In genomic region chr20:62274332-62275262, GRCh38 we compare ENCODE assay signal across 15 cellular contexts. TPM values are rescaled to one million over a fixed set of nuclear protein-coding genes. Genes with fewer than 3 reads are reported as not detected.
A peak's percentile ranks its signal among the peaks of the same experiment; 100 is the strongest.
DNase-seq lines count a peak whose midpoint lies in the region; ATAC-seq, FAIRE-seq and TF ChIP-seq lines count a peak whose summit lies in the region.
"Had no signal": no experiment of that assay in that cellular context is flagged by ENCODE, and none has a peak within 500 bp of the region (broad histone marks: within the 10 kb centered on the region; RNA-seq: fewer than 3 reads in every experiment).

No MANE protein-coding gene starts in this region.

- H3K9me3 Mint-ChIP-seq in activated T-helper 17 cell treated with anti-CD3 and anti-CD28 coated beads, Interleukin-2, amount 50 U/mL, for 72 hours: no peaks in the 10 kb centered on the region
- H3K9me3 Mint-ChIP-seq in memory B cell: no peaks in the 10 kb centered on the region
- H3K9me3 Mint-ChIP-seq: endodermal cell had no signal

- no peak for FAIRE-seq in small intestine (lab: Jason Lieb, UNC)

- peaks cover 62% of the 10 kb centered on the region for H3K36me3 Mint-ChIP-seq in activated T-helper 17 cell treated with anti-CD3 and anti-CD28 coated beads, Interleukin-2, amount 50 U/mL, for 72 hours (ENCODE audit: low read depth)
- H3K36me3 Mint-ChIP-seq in memory B cell: peaks cover 27% of the 10 kb centered on the region

- no peak overlapping the region for H3K4me3 Mint-ChIP-seq in activated T-helper 17 cell treated with anti-CD3 and anti-CD28 coated beads, Interleukin-2, amount 50 U/mL, for 72 hours
- H3K4me3 Mint-ChIP-seq in memory B cell: peak overlapping the region; percentile 1
- H3K4me3 Mint-ChIP-seq: endodermal cell had no signal

- H3K4me1 Mint-ChIP-seq in activated T-helper 17 cell treated with anti-CD3 and anti-CD28 coated beads, Interleukin-2, amount 50 U/mL, for 72 hours: no peaks in the 10 kb centered on the region
- H3K4me1 Mint-ChIP-seq in memory B cell: peaks cover 19% of the 10 kb centered on the region
- H3K4me1 Mint-ChIP-seq: endodermal cell had no signal

- DNase-seq in right cardiac atrium (peak in 1 of 3 donors; percentile 68), left ventricle myocardium inferior (no peak), memory B cell (ENCODE audit: low spot score in 2 of 2) (no peak), testis (peak; percentile 86), breast epithelium (ENCODE audit: low spot score in 2 of 2) (no peak), small intestine (no peak), NCI-H2029 (lab: John Stamatoyannopoulos, UW) (no peak)
- DNase-seq: endodermal cell; left lung; NCI-H446; stimulated activated CD4-positive, alpha-beta T cell treated with anti-CD3 and anti-CD28 coated beads, Interleukin-2, amount 100 ng/mL, for 24 hours; stimulated activated naive CD4-positive, alpha-beta T cell treated with Interleukin-2 at 50 U/mL for 16 hours had no signal

- TF ChIP-seq CTCF in left ventricle myocardium inferior (IDR thresholded peaks at IDR 0.05; ENCODE audit: borderline replicate concordance) (no peak), testis (IDR thresholded peaks at IDR 0.05) (no peak), breast epithelium (IDR thresholded peaks at IDR 0.05) (no peak)

- peak overlapping the region; percentile 30 for H3K27ac Mint-ChIP-seq in activated T-helper 17 cell treated with anti-CD3 and anti-CD28 coated beads, Interleukin-2, amount 50 U/mL, for 72 hours
- peak overlapping the region; percentile 75 for H3K27ac Mint-ChIP-seq in memory B cell
- H3K27ac Mint-ChIP-seq: endodermal cell had no signal

- intact Hi-C loops in right cardiac atrium (cut with DNase I): no loop called here
- intact Hi-C loops in left ventricle myocardium inferior (cut with micrococcal nuclease): no loop called here
- intact Hi-C loops in testis (cut with DNase I; ENCODE audit: low total_unique reads): no loop called here
- intact Hi-C loops in breast epithelium (cut with DNase I; ENCODE audit: low total_unique reads): no loop called here

- H3K4me1 ChIP-seq in right cardiac atrium (ENCODE audit: control insufficient read depth, insufficient read depth, low read length) (no peaks in the 10 kb centered on the region), left ventricle myocardium inferior (peaks cover 26% of the 10 kb centered on the region), testis (peaks cover 27% of the 10 kb centered on the region), breast epithelium (no peaks in the 10 kb centered on the region), small intestine (ENCODE audit: control insufficient read depth in 2 of 2, insufficient read depth in 1 of 2, low read depth in 1 of 2, low read length in 1 of 2) (no peaks in the 10 kb centered on the region)
- H3K4me1 ChIP-seq: left lung, parathyroid adenoma had no signal

- no peaks in the 10 kb centered on the region for H3K27me3 ChIP-seq in right cardiac atrium (ENCODE audit: control insufficient read depth, insufficient read depth)
- H3K27me3 ChIP-seq in left ventricle myocardium inferior (ENCODE audit: low read depth): no peaks in the 10 kb centered on the region
- no peaks in the 10 kb centered on the region for H3K27me3 ChIP-seq in testis
- H3K27me3 ChIP-seq in breast epithelium: no peaks in the 10 kb centered on the region
- no peaks in the 10 kb centered on the region for H3K27me3 ChIP-seq in small intestine (ENCODE audit: control insufficient read depth in 2 of 2, insufficient read depth in 2 of 2, low read length in 2 of 2)
- H3K27me3 ChIP-seq: left lung had no signal

- H3K4me3 ChIP-seq in right cardiac atrium (ENCODE audit: low read length) (no peak overlapping the region), left ventricle myocardium inferior (no peak overlapping the region), testis (no peak overlapping the region), breast epithelium (no peak overlapping the region), small intestine (ENCODE audit: low read depth in 1 of 2, low read length in 2 of 2) (no peak overlapping the region)
- H3K4me3 ChIP-seq: left lung had no signal

- ATAC-seq in right cardiac atrium (peak; percentile 24 to 63), memory B cell (ENCODE audit: low read depth) (peak; percentile 77)
- ATAC-seq in activated T-helper 17 cell treated with anti-CD3 and anti-CD28 coated beads, Interleukin-2, amount 50 U/mL, for 72 hours (replicated peaks): no peak
- ATAC-seq: left lung had no signal

- H3K27ac ChIP-seq in right cardiac atrium (ENCODE audit: low read length): no peak overlapping the region
- H3K27ac ChIP-seq in left ventricle myocardium inferior (replicated peaks): no peak overlapping the region
- H3K27ac ChIP-seq in testis: peak overlapping the region in 1 of 2 donors; percentile 1
- H3K27ac ChIP-seq in breast epithelium: no peak overlapping the region
- no peak overlapping the region for H3K27ac ChIP-seq in small intestine (ENCODE audit: low read depth in 1 of 2, low read length in 1 of 2)
- H3K27ac ChIP-seq: left lung, parathyroid adenoma had no signal

- TF ChIP-seq POLR2A in testis (IDR thresholded peaks at IDR 0.05) (no peak), breast epithelium (IDR thresholded peaks at IDR 0.05) (no peak)

- H3K27me3 Mint-ChIP-seq in activated T-helper 17 cell treated with anti-CD3 and anti-CD28 coated beads, Interleukin-2, amount 50 U/mL, for 72 hours: no peaks in the 10 kb centered on the region
- no peaks in the 10 kb centered on the region for H3K27me3 Mint-ChIP-seq in memory B cell

- H3K36me3 ChIP-seq in left ventricle myocardium inferior: peaks cover 51% of the 10 kb centered on the region
- no peaks in the 10 kb centered on the region for H3K36me3 ChIP-seq in testis (ENCODE audit: low read depth, missing control alignments)
- peaks cover 10% of the 10 kb centered on the region for H3K36me3 ChIP-seq in breast epithelium
- H3K36me3 ChIP-seq in small intestine (ENCODE audit: control insufficient read depth in 2 of 2, insufficient read depth in 2 of 2, low read length in 2 of 2): peaks cover 15 to 17% of the 10 kb centered on the region in 2 donors

- H3K9me3 ChIP-seq in right cardiac atrium (ENCODE audit: control insufficient read depth, low read length) (no peaks in the 10 kb centered on the region), left ventricle myocardium inferior (replicated peaks) (no peaks in the 10 kb centered on the region), testis (no peaks in the 10 kb centered on the region), breast epithelium (no peaks in the 10 kb centered on the region), small intestine (ENCODE audit: control insufficient read depth, low read depth) (no peaks in the 10 kb centered on the region)
- H3K9me3 ChIP-seq: left lung had no signal

- WGBS in right cardiac atrium: 69% methylated on average over 18 of the region's 18 CpGs
- WGBS in testis, 2 donors: 43 to 63% methylated on average over 18 of the region's 18 CpGs
- whole genome bisulfite sequencing in small intestine, 3 donors: 83 to 85% (median 85%) methylated on average over 18 of the region's 18 CpGs

RNA-seq across cellular contexts. Expression of gene ADRM1, which starts 28.2 kb away (rescaled TPM):
- total RNA-seq in right cardiac atrium (10 to 100 TPM; 65.0 to 80.9 (median 73.4) TPM), left ventricle myocardium inferior (70.5 TPM), testis (100 to 1,000 TPM; 283 to 286 TPM), breast epithelium (100 to 1,000 TPM in 2 of 3 donors, 10 to 100 TPM in 1; 80.2 to 131 (median 105) TPM)
- polyA plus RNA-seq in right cardiac atrium (87.5 TPM), testis (ENCODE audit: insufficient read depth, low read depth, low replicate concordance) (191 TPM), small intestine (10 to 100 TPM; 86.3 to 93.4 (median 90.2) TPM)
- total RNA-seq in activated T-helper 17 cell treated with anti-CD3 and anti-CD28 coated beads, Interleukin-2, amount 50 U/mL, for 72 hours: 100 to 1,000 TPM in 1 of 2 donors, 10 to 100 TPM in 1; 67.3 to 132 TPM

RNA-seq across cellular contexts. Expression of gene OSBPL2, which starts 36.3 kb away (rescaled TPM):
- total RNA-seq in right cardiac atrium (10 to 100 TPM; 44.1 to 61.6 (median 44.7) TPM), left ventricle myocardium inferior (55.3 TPM), testis (10 to 100 TPM; 49.8 to 57.2 TPM), breast epithelium (10 to 100 TPM; 25.0 to 46.1 (median 38.0) TPM)
- polyA plus RNA-seq in right cardiac atrium (20.0 TPM), testis (ENCODE audit: insufficient read depth, low read depth, low replicate concordance) (48.5 TPM), small intestine (10 to 100 TPM; 19.9 to 30.4 (median 28.1) TPM)
- 10 to 100 TPM; 25.6 to 34.7 TPM for total RNA-seq in activated T-helper 17 cell treated with anti-CD3 and anti-CD28 coated beads, Interleukin-2, amount 50 U/mL, for 72 hours

RNA-seq across cellular contexts. Expression of gene HRH3, which starts 54.5 kb away (rescaled TPM):
- total RNA-seq in right cardiac atrium (not detected), left ventricle myocardium inferior (not detected), testis (1 to 10 TPM; 1.1 to 2.5 TPM), breast epithelium (not detected)
- polyA plus RNA-seq in right cardiac atrium (not detected), testis (ENCODE audit: insufficient read depth, low read depth, low replicate concordance) (0.67 TPM), small intestine (under 1 TPM in 1 of 3 donors, not detected in 2; 0.31 TPM)
- total RNA-seq in activated T-helper 17 cell treated with anti-CD3 and anti-CD28 coated beads, Interleukin-2, amount 50 U/mL, for 72 hours: not detected
- total RNA-seq: left lung, M059J had no signal
